22 cellular contexts compared by ENCODE assay signal in genomic region chr2:105764059-105764458, GRCh38. TPM values are rescaled to one million over a fixed set of nuclear protein-coding genes. Genes with fewer than 3 reads are reported as not detected.
A peak's percentile ranks its signal among the peaks of the same experiment; 100 is the strongest.
DNase-seq lines count a peak whose midpoint lies in the region; ATAC-seq, FAIRE-seq and TF ChIP-seq lines count a peak whose summit lies in the region.
"Had no signal": no experiment of that assay in that cellular context is flagged by ENCODE, and none has a peak within 500 bp of the region (broad histone marks: within the 10 kb centered on the region; RNA-seq: fewer than 3 reads in every experiment).

No MANE protein-coding gene starts in this region.

- BruUV-seq in HepG2 (replicated peaks; lab: Mats Ljungman, UMichigan) = no TSS peak

- no peak overlapping the region for H3K27ac ChIP-seq in HepG2 (ENCODE audit: extremely low read length, insufficient read depth, low read length)
- no peak overlapping the region for H3K27ac ChIP-seq in right lobe of liver
- peak overlapping the region in 49 of 59 donors; percentile 1 to 79 (median 48) for H3K27ac ChIP-seq in dorsolateral prefrontal cortex
- H3K27ac ChIP-seq in temporal lobe (ENCODE audit: low read depth, low read length) = peak overlapping the region; percentile 7
- H3K27ac ChIP-seq in ascending aorta = no peak overlapping the region
- H3K27ac ChIP-seq in hepatocyte = no peak overlapping the region
- H3K27ac ChIP-seq: colonic mucosa, left ventricle myocardium inferior, PC-9, SJSA1, tibial nerve had no signal

- CTCF ChIA-PET in HepG2 (lab: Yijun Ruan, JAX; ENCODE audit: low intra/inter-chr PET ratio, low total read pairs) = no interaction called here
- CTCF ChIA-PET in activated CD8-positive, alpha-beta memory T cell treated with anti-CD3 and anti-CD28 coated beads, Interleukin-2, amount 10 ng/mL, durations not matched to agents 7 days and 5 days (lab: Charles Lee) = interaction anchor here (1.2 to 1.7 kb wide), 2 partner anchors 26 to 35 kb away, joined by 3 read pairs; no protein-coding TSS in a partner anchor

- H3K9me3 ChIP-seq in HepG2 (ENCODE audit: low read length) = no peaks in the 10 kb centered on the region
- H3K9me3 ChIP-seq in right lobe of liver = no peaks in the 10 kb centered on the region
- peaks cover 0 to 5% of the 10 kb centered on the region in 2 donors for H3K9me3 ChIP-seq in ascending aorta
- no peaks in the 10 kb centered on the region for H3K9me3 ChIP-seq in hepatocyte (ENCODE audit: low read depth)
- H3K9me3 ChIP-seq: Caco-2, colonic mucosa, left ventricle myocardium inferior, mucosa of descending colon, SJSA1 had no signal

- H3K79me2 ChIP-seq in HepG2 (ENCODE audit: insufficient read depth, low read length) (peaks cover 19% of the 10 kb centered on the region), hepatocyte (peaks cover 100% of the 10 kb centered on the region)

- in situ Hi-C loops in HepG2 (cut with HindIII; ENCODE audit: extremely low pct_ligation_motif_present, low pct_unique_long_range_greater_than_20kb) = no loop called here

- no peak overlapping the region for H3K9ac ChIP-seq in HepG2 (ENCODE audit: insufficient read depth, low read depth, low read length)

- no peak overlapping the region for H3K4me2 ChIP-seq in HepG2 (ENCODE audit: low read depth, low read length)
- no peak overlapping the region for H3K4me2 ChIP-seq in hepatocyte
- H3K4me2 ChIP-seq: PC-9 had no signal

- intact Hi-C loops in HepG2 (cut with micrococcal nuclease; ENCODE audit: unreplicated experiment) (no loop called here), right lobe of liver (cut with DNase I) (no loop called here), dorsolateral prefrontal cortex (cut with DNase I) (no loop called here), ascending aorta (cut with DNase I) (no loop called here)

- H3K4me3 Mint-ChIP-seq in activated CD8-positive, alpha-beta memory T cell treated with anti-CD3 and anti-CD28 coated beads, Interleukin-2, amount 10 ng/mL, durations not matched to agents 7 days and 5 days = no peak overlapping the region
- H3K4me3 Mint-ChIP-seq: activated B cell treated with CpG ODN at 0.5 μM for 24 hours, HFFc6 had no signal

- DNase-seq in HepG2 (ENCODE audit: low spot score) = no peak
- DNase-seq in right lobe of liver = no peak
- DNase-seq in activated CD8-positive, alpha-beta memory T cell treated with anti-CD3 and anti-CD28 coated beads, Interleukin-2, amount 10 ng/mL, durations not matched to agents 7 days and 5 days = no peak
- no peak for DNase-seq in dorsolateral prefrontal cortex
- DNase-seq in KG1 (lab: John Stamatoyannopoulos, UW) = no peak
- no peak for DNase-seq in ascending aorta (ENCODE audit: low spot score in 2 of 2)
- no peak for DNase-seq in hepatocyte (ENCODE audit: low spot score)
- DNase-seq: activated B cell treated with CpG ODN at 0.5 μM for 24 hours, Caco-2, colonic mucosa, head of caudate nucleus, HFFc6, left ventricle myocardium inferior, MM.1S, mucosa of descending colon, NCI-H1694, NCI-H226, PC-9 had no signal

- H3K27me3 ChIP-seq in HepG2 (ENCODE audit: control insufficient read depth in 1 of 2, insufficient read depth in 2 of 2, low read length in 2 of 2) = no peaks in the 10 kb centered on the region
- no peaks in the 10 kb centered on the region for H3K27me3 ChIP-seq in right lobe of liver
- no peaks in the 10 kb centered on the region for H3K27me3 ChIP-seq in dorsolateral prefrontal cortex
- no peaks in the 10 kb centered on the region for H3K27me3 ChIP-seq in ascending aorta
- H3K27me3 ChIP-seq in hepatocyte = no peaks in the 10 kb centered on the region
- H3K27me3 ChIP-seq: colonic mucosa, SJSA1, tibial nerve had no signal

- H3K36me3 ChIP-seq in HepG2 (replicated peaks in 1 of 2; ENCODE audit: control insufficient read depth in 1 of 2, insufficient read depth in 2 of 2, low read length in 2 of 2) (no peaks in the 10 kb centered on the region), right lobe of liver (no peaks in the 10 kb centered on the region), ascending aorta (peaks cover 0 to 3% of the 10 kb centered on the region in 2 donors), hepatocyte (replicated peaks; ENCODE audit: insufficient read depth, low read depth) (no peaks in the 10 kb centered on the region)
- H3K36me3 ChIP-seq: colonic mucosa had no signal

- no peak overlapping the region for H3K4me3 ChIP-seq in HepG2 (replicated peaks in 1 of 3; ENCODE audit: insufficient read depth in 1 of 3, low read depth in 2 of 3, low read length in 3 of 3)
- H3K4me3 ChIP-seq in right lobe of liver = no peak overlapping the region
- peak overlapping the region in 1 of 59 donors; percentile 17 for H3K4me3 ChIP-seq in dorsolateral prefrontal cortex
- H3K4me3 ChIP-seq in ascending aorta = no peak overlapping the region
- H3K4me3 ChIP-seq in hepatocyte = no peak overlapping the region
- H3K4me3 ChIP-seq: colonic mucosa, left ventricle myocardium inferior, mucosa of descending colon, PC-9, SJSA1, tibial nerve had no signal

- peaks cover 35% of the 10 kb centered on the region for H3K36me3 Mint-ChIP-seq in activated CD8-positive, alpha-beta memory T cell treated with anti-CD3 and anti-CD28 coated beads, Interleukin-2, amount 10 ng/mL, durations not matched to agents 7 days and 5 days

- TF ChIP-seq EP300 in HepG2 (IDR thresholded peaks at IDR 0.05; ENCODE audit: low read depth in 2 of 2, low read length in 2 of 2) (no peak), HepG2 (CRISPR knock-in tag; IDR thresholded peaks at IDR 0.05; ENCODE audit: borderline replicate concordance) (no peak)

- TF ChIP-seq CTCF in HepG2 (CRISPR knock-in tag; IDR thresholded peaks at IDR 0.05) (no peak), right lobe of liver (IDR thresholded peaks at IDR 0.05) (no peak), dorsolateral prefrontal cortex (IDR thresholded peaks at IDR 0.05 in 54 of 56, conservative IDR thresholded peaks at IDR 0.05 in 2 of 56; ENCODE audit: low read depth in 1 of 56, partially characterized antibody in 56 of 56) (no peak), ascending aorta (IDR thresholded peaks at IDR 0.05) (no peak), hepatocyte (IDR thresholded peaks at IDR 0.05; ENCODE audit: poor library complexity) (no peak)

- no peak for TF ChIP-seq RAD21 in HepG2 (CRISPR knock-in tag; IDR thresholded peaks at IDR 0.05)

- WGBS in HepG2 (ENCODE audit: low lambda C conversion rate) = 92% methylated on average over 9 of the region's 9 CpGs
- WGBS in right lobe of liver (ENCODE audit: insufficient coverage, low coverage, low lambda C conversion rate, missing lambda C conversion rate) = 40% methylated on average over 2 of the region's 9 CpGs
- 89% methylated on average over 9 of the region's 9 CpGs for WGBS in hepatocyte (ENCODE audit: low lambda C conversion rate, missing lambda C conversion rate)

- H3K4me1 Mint-ChIP-seq in activated CD8-positive, alpha-beta memory T cell treated with anti-CD3 and anti-CD28 coated beads, Interleukin-2, amount 10 ng/mL, durations not matched to agents 7 days and 5 days = peaks cover 67% of the 10 kb centered on the region

- ATAC-seq in HepG2 (no peak), right lobe of liver (no peak)
- ATAC-seq in activated CD8-positive, alpha-beta memory T cell treated with anti-CD3 and anti-CD28 coated beads, Interleukin-2, amount 10 ng/mL, durations not matched to agents 7 days and 5 days = no peak
- ATAC-seq: mucosa of descending colon had no signal

- peaks cover 2% of the 10 kb centered on the region; the same call in 1 of the 2 replicates for H4K20me1 ChIP-seq in HepG2 (ENCODE audit: insufficient read depth, low read length)
- H4K20me1 ChIP-seq in hepatocyte (ENCODE audit: insufficient read depth, poor library complexity, severe bottlenecking) = peaks cover 95% of the 10 kb centered on the region

- no peak overlapping the region for H2AFZ ChIP-seq in HepG2 (ENCODE audit: low read length)
- no peak overlapping the region for H2AFZ ChIP-seq in hepatocyte
- H2AFZ ChIP-seq: PC-9 had no signal

- no peaks in the 10 kb centered on the region for H3K9me3 Mint-ChIP-seq in activated CD8-positive, alpha-beta memory T cell treated with anti-CD3 and anti-CD28 coated beads, Interleukin-2, amount 10 ng/mL, durations not matched to agents 7 days and 5 days (ENCODE audit: low read depth)
- H3K9me3 Mint-ChIP-seq: activated B cell treated with CpG ODN at 0.5 μM for 24 hours, HFFc6 had no signal

- peak overlapping the region; percentile 54 for H3K27ac Mint-ChIP-seq in activated CD8-positive, alpha-beta memory T cell treated with anti-CD3 and anti-CD28 coated beads, Interleukin-2, amount 10 ng/mL, durations not matched to agents 7 days and 5 days
- H3K27ac Mint-ChIP-seq: activated B cell treated with CpG ODN at 0.5 μM for 24 hours, HFFc6 had no signal

- 0 out of 2 replicates have a peak, but pooled peaks cover 7% of the 10 kb centered on the region for H3K4me1 ChIP-seq in HepG2 (ENCODE audit: insufficient read depth, low read length)
- no peaks in the 10 kb centered on the region for H3K4me1 ChIP-seq in right lobe of liver
- H3K4me1 ChIP-seq in ascending aorta = peaks cover 0 to 20% of the 10 kb centered on the region in 2 donors
- H3K4me1 ChIP-seq in hepatocyte (ENCODE audit: insufficient read depth) = peaks cover 8% of the 10 kb centered on the region
- H3K4me1 ChIP-seq: colonic mucosa, SJSA1 had no signal

- no peak for TF ChIP-seq POLR2A in HepG2 (IDR thresholded peaks at IDR 0.05; ENCODE audit: insufficient read depth in 1 of 2, low read depth in 2 of 2, low read length in 2 of 2)
- TF ChIP-seq POLR2A in right lobe of liver (IDR thresholded peaks at IDR 0.05) = no peak

- no peak for FAIRE-seq in HepG2 (lab: Jason Lieb, UNC)

- POLR2A ChIA-PET in HepG2 (lab: Yijun Ruan, JAX) = no interaction called here

- H3K9me2 ChIP-seq in hepatocyte (replicated peaks; ENCODE audit: insufficient read depth) = no peaks in the 10 kb centered on the region

- no peaks in the 10 kb centered on the region for H3K27me3 Mint-ChIP-seq in activated CD8-positive, alpha-beta memory T cell treated with anti-CD3 and anti-CD28 coated beads, Interleukin-2, amount 10 ng/mL, durations not matched to agents 7 days and 5 days
- H3K27me3 Mint-ChIP-seq: activated B cell treated with CpG ODN at 0.5 μM for 24 hours, IgD-negative memory B cell had no signal

RNA-seq across cellular contexts. Expression of gene NCK2, which starts 19.3 kb away (rescaled TPM):
- total RNA-seq in HepG2 (2016; rRNA removed; fragmentation: Illumina TruSeq; extraction: Trizol) = 21.3 and 23.5 TPM in 2 replicates
- 20.1 and 23.4 TPM in 2 replicates for total RNA-seq in HepG2 (2016; cell fraction: cytosol; rRNA removed; fragmentation: Illumina TruSeq; extraction: Trizol; ENCODE audit: low read depth)
- total RNA-seq in HepG2 (2016; cell fraction: insoluble cytoplasmic fraction; rRNA removed; fragmentation: Illumina TruSeq; extraction: Trizol) = 17.9 and 25.3 TPM in 2 replicates
- total RNA-seq in HepG2 (2016; cell fraction: membrane; rRNA removed; fragmentation: Illumina TruSeq; extraction: Trizol) = 50.5 and 50.9 TPM in 2 replicates
- total RNA-seq in HepG2 (2016; cell fraction: nucleus; rRNA removed; fragmentation: Illumina TruSeq; extraction: Trizol) = 12.0 and 12.1 TPM in 2 replicates
- 14.8 and 19.5 TPM in 2 replicates for polyA plus RNA-seq in HepG2 (2011; rRNA removed)
- 21.4 and 24.5 TPM in 2 replicates for polyA plus RNA-seq in HepG2 (2011; cell fraction: cytosol; rRNA removed)
- polyA plus RNA-seq in HepG2 (2011; cell fraction: nucleus; rRNA removed) = 8.9 and 9.7 TPM in 2 replicates
- 20.9 and 25.1 TPM in 2 replicates for polyA plus RNA-seq in HepG2 (2012)
- polyA plus RNA-seq in HepG2 (2016; cell fraction: cytosol; fragmentation: Illumina TruSeq; extraction: Trizol; ENCODE audit: low read depth) = 30.8 and 31.3 TPM in 2 replicates
- 24.5 and 29.7 TPM in 2 replicates for polyA plus RNA-seq in HepG2 (2016; cell fraction: insoluble cytoplasmic fraction; fragmentation: Illumina TruSeq; extraction: Trizol; ENCODE audit: low read depth)
- 53.4 and 56.8 TPM in 2 replicates for polyA plus RNA-seq in HepG2 (2016; cell fraction: membrane; fragmentation: Illumina TruSeq; extraction: Trizol; ENCODE audit: low read depth)
- polyA plus RNA-seq in HepG2 (2016; cell fraction: nucleus; fragmentation: Illumina TruSeq; extraction: Trizol; ENCODE audit: insufficient read depth, low read depth) = 18.9 and 21.5 TPM in 2 replicates
- polyA minus RNA-seq in HepG2 (2011; rRNA and poly(A)+ RNA removed; ENCODE audit: low replicate concordance) = 4.0 and 18.1 TPM in 2 replicates
- 9.8 and 11.4 TPM in 2 replicates for polyA minus RNA-seq in HepG2 (2011; cell fraction: cytosol; rRNA and poly(A)+ RNA removed)
- 9.0 and 11.7 TPM in 2 replicates for polyA minus RNA-seq in HepG2 (2011; cell fraction: nucleus; rRNA and poly(A)+ RNA removed)
- total RNA-seq in right lobe of liver = 10 to 100 TPM in 1 of 6 experiments, 1 to 10 TPM in 5; 4.8 to 11.7 (median 7.1) TPM
- 10 to 100 TPM; 51.6 to 54.1 TPM for total RNA-seq in activated CD8-positive, alpha-beta memory T cell treated with anti-CD3 and anti-CD28 coated beads, Interleukin-2, amount 10 ng/mL, durations not matched to agents 7 days and 5 days
- total RNA-seq in dorsolateral prefrontal cortex = 10 to 100 TPM; 22.2 to 89.9 (median 58.4) TPM
- total RNA-seq in temporal lobe = 47.2 TPM
- 57.6 TPM for total RNA-seq in ascending aorta
- total RNA-seq in hepatocyte = 71.9 and 72.6 TPM in 2 replicates
- polyA plus RNA-seq in hepatocyte = 80.3 and 100 TPM in 2 replicates

Comparison
In these comparisons a context has a peak if more than half of its experiments do, and no peak if none do; other contexts are left out.
1. H3K27ac ChIP-seq: peak in dorsolateral prefrontal cortex (49 of 59) and temporal lobe (single experiment); none in HepG2 (single experiment), right lobe of liver (0 of 3), ascending aorta (0 of 2) and hepatocyte (single experiment).